ENCODE assay signal across 8 cellular contexts in the genomic region with DNA sequence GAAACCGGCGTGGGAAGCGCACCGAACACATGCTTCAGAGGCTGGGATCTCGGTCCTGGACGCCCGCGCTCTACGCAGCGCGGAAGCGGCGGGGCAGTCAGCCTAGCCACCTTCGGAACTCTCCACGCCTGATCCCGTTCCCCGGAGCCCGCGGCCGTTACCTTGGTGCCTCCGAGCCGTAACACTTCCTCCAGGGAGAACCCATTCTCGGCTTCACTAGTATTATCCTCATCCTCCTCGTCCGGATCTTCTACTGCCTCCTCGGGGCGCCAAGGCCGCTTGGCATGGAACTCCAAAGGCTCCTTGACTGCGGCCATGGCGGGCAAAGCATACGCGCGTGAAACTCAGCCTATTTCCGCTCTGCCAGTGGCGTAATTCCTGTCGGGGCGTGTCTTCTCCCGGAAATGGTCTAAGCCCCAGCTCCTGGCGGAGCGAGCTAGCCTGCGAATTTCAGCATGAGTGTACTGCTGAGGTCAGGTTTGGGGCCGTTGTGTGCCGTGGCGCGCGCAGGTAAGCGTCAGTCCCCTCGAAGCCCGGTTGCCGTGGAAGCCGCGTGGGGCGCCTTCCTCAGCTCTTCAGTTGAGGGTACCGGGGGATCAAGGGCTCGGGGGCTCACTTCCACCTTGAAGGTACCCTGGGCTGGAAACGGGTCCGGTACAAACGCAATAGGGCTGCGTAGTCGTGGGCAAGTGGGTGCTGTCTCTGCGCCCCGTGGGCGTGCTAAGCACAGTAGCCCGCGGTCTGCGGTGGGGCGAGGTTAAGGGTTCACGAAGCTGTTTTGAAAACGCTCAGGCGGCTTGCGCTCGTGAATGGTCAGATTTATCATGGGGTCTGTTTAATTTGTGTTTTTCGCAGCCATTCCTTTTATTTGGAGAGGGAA. TPM values are rescaled to one million over a fixed set of nuclear protein-coding genes. Genes with fewer than 3 reads are reported as not detected.
DNase-seq lines count a peak whose midpoint lies in the region; ATAC-seq and TF ChIP-seq lines count a peak whose summit lies in the region.

A gene with protein sequence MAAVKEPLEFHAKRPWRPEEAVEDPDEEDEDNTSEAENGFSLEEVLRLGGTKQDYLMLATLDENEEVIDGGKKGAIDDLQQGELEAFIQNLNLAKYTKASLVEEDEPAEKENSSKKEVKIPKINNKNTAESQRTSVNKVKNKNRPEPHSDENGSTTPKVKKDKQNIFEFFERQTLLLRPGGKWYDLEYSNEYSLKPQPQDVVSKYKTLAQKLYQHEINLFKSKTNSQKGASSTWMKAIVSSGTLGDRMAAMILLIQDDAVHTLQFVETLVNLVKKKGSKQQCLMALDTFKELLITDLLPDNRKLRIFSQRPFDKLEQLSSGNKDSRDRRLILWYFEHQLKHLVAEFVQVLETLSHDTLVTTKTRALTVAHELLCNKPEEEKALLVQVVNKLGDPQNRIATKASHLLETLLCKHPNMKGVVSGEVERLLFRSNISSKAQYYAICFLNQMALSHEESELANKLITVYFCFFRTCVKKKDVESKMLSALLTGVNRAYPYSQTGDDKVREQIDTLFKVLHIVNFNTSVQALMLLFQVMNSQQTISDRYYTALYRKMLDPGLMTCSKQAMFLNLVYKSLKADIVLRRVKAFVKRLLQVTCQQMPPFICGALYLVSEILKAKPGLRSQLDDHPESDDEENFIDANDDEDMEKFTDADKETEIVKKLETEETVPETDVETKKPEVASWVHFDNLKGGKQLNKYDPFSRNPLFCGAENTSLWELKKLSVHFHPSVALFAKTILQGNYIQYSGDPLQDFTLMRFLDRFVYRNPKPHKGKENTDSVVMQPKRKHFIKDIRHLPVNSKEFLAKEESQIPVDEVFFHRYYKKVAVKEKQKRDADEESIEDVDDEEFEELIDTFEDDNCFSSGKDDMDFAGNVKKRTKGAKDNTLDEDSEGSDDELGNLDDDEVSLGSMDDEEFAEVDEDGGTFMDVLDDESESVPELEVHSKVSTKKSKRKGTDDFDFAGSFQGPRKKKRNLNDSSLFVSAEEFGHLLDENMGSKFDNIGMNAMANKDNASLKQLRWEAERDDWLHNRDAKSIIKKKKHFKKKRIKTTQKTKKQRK (minus strand): TSS at position 346 of the 880 bp plus-strand sequence. CDS start 29 bp downstream, at position 317.
A gene with protein sequence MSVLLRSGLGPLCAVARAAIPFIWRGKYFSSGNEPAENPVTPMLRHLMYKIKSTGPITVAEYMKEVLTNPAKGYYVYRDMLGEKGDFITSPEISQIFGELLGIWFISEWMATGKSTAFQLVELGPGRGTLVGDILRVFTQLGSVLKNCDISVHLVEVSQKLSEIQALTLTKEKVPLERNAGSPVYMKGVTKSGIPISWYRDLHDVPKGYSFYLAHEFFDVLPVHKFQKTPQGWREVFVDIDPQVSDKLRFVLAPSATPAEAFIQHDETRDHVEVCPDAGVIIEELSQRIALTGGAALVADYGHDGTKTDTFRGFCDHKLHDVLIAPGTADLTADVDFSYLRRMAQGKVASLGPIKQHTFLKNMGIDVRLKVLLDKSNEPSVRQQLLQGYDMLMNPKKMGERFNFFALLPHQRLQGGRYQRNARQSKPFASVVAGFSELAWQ (plus strand): TSS at position 408 of the 880 bp plus-strand sequence. CDS start 48 bp downstream, at position 456.

- BruUV-seq in Caco-2 (replicated peaks; lab: Mats Ljungman, UMichigan), result no TSS peak

- CTCF ChIA-PET in Caco-2 (lab: Charles Lee), result interaction anchor here (0.6 to 0.7 kb wide), 3 partner anchors 21 to 322 kb away, joined by 3 read pairs; no protein-coding TSS in a partner anchor

- H3K36me3 ChIP-seq in Caco-2 (ENCODE audit: control insufficient read depth, insufficient read depth, low read length), result peaks cover 7% of the 10 kb centered on the region

- no peaks in the 10 kb centered on the region for H3K9me3 ChIP-seq in Caco-2

- intact Hi-C loops in Caco-2 (cut with micrococcal nuclease; ENCODE audit: unreplicated experiment), result loop anchor here (1.0 kb wide), 2 partner anchors 35 to 60 kb away; a partner anchor contains a TSS

- H3K27ac Mint-ChIP-seq in Caco-2 (ENCODE audit: unreplicated experiment), result no peak within 1 kb of the TSS

- peaks cover 7% of the 10 kb centered on the region for H3K4me1 Mint-ChIP-seq in Caco-2 (ENCODE audit: low read depth, unreplicated experiment)

- H3K9me3 Mint-ChIP-seq in Caco-2 (ENCODE audit: unreplicated experiment), result peaks cover 8% of the 10 kb centered on the region

- peak; percentile 92 for ATAC-seq in GM21367 (IDR thresholded peaks at IDR 0.05; ENCODE audit: unreplicated experiment)

- no peaks in the 10 kb centered on the region for H3K27me3 ChIP-seq in Caco-2 (replicated peaks; ENCODE audit: control insufficient read depth, insufficient read depth, low read length)

- peaks cover 35% of the 10 kb centered on the region for H3K36me3 Mint-ChIP-seq in Caco-2 (ENCODE audit: insufficient read depth, unreplicated experiment)

- DNase-seq in Caco-2 (peak; percentile 91 to 92), HT1080 (ENCODE audit: low read depth) (peak; percentile 87), NOMO-1 treated with dmso at 0.1 percent for 144 hours (lab: John Stamatoyannopoulos, UW; ENCODE audit: unreplicated experiment) (peak; percentile 92), epidermal melanocyte (ENCODE audit: insufficient read length, low spot score) (peak; percentile 92), midbrain (lab: John Stamatoyannopoulos, UW) (peak; percentile 96)
- DNase-seq in activated CD8-positive, alpha-beta memory T cell treated with anti-CD3 and anti-CD28 coated beads, Interleukin-2, amount 50 U/mL, for 1 hour (ENCODE audit: extremely low read depth), result peak; percentile 74
- DNase-seq in stimulated activated CD8-positive, alpha-beta memory T cell treated with anti-CD3 and anti-CD28 coated beads, Interleukin-2, amount 100 ng/mL, for 1 hour (ENCODE audit: low read depth in 2 of 2), result peak; percentile 69 to 73

- POLR2A ChIA-PET in Caco-2 (lab: Charles Lee), result interaction anchor here (0.6 to 1.8 kb wide), 6 partner anchors 10 to 1520 kb away, joined by 3 to 10 read pairs (median 4); a partner anchor contains a TSS

- peak within 1 kb of the TSS; percentile 98 for H3K4me3 ChIP-seq in Caco-2 (ENCODE audit: low read depth, low read length)

- H3K4me3 Mint-ChIP-seq in Caco-2 (ENCODE audit: unreplicated experiment), result no peak within 1 kb of the TSS

- no peak for TF ChIP-seq CTCF in Caco-2 (IDR thresholded peaks at IDR 0.05; ENCODE audit: insufficient read depth in 1 of 2, low read depth in 1 of 2, low read length in 1 of 2, severe bottlenecking in 1 of 2, unreplicated experiment in 1 of 2)

- H3K27me3 Mint-ChIP-seq in Caco-2 (ENCODE audit: insufficient read depth, unreplicated experiment), result no peaks in the 10 kb centered on the region

- H3K4me1 ChIP-seq in Caco-2, result peaks cover 11% of the 10 kb centered on the region

RNA-seq across cellular contexts. Expression of the first gene that starts in this region (rescaled TPM):
- 93.3 and 95.4 TPM in 2 replicates for total RNA-seq in Caco-2 (2022)
- 67.4 and 68.5 TPM in 2 replicates for total RNA-seq in HT1080 (2014; rRNA removed; shearing (Covaris generic))
- polyA plus RNA-seq in HT1080 (2015; cell fraction: cytosol; rRNA removed), result 61.7 and 72.4 TPM in 2 replicates
- polyA plus RNA-seq in HT1080 (2015; cell fraction: nucleus; rRNA removed), result 96.3 and 96.9 TPM in 2 replicates

RNA-seq across cellular contexts. Expression of the second gene that starts in this region (rescaled TPM):
- 34.3 and 38.0 TPM in 2 replicates for total RNA-seq in Caco-2 (2022)
- 13.6 TPM in 2 replicates for total RNA-seq in HT1080 (2014; rRNA removed; shearing (Covaris generic))
- polyA plus RNA-seq in HT1080 (2015; cell fraction: cytosol; rRNA removed), result 15.1 and 15.3 TPM in 2 replicates
- 80.5 and 83.3 TPM in 2 replicates for polyA plus RNA-seq in HT1080 (2015; cell fraction: nucleus; rRNA removed)

Comparison
In these comparisons a context has a peak if more than half of its experiments do, and no peak if none do; other contexts are left out.
1. Peak in every context shown above with its lines: DNase-seq, ATAC-seq and H3K4me3 ChIP-seq.